In the genomic region with DNA sequence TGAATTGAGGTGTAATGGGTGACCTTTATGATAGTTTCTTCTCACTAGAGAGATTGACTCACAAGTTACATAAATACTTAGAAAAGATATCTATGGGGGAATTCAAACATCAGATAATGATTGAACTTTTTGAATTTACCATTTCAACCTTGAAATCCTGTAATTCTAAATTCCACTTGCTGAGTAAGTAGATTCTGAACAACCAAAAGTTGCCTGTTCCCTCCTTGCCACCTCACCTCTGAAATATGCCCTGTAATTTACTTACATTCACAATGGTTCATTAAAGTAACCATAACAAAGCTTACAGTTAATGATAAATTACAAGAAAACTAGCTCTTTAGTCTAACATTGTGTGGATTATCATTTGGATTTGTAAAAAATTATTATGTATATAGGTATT, we compare ENCODE assay signal across 30 cellular contexts.
"Had no signal": no experiment of that assay in that cellular context is flagged by ENCODE, and none has a peak within 500 bp of the region (broad histone marks: within the 10 kb centered on the region; RNA-seq: fewer than 3 reads in every experiment).

No MANE protein-coding gene starts in this region.

- ATAC-seq: activated CD8-positive, alpha-beta T cell treated with anti-CD3 and anti-CD28 coated beads for 36 hours; activated naive CD4-positive, alpha-beta T cell treated with anti-CD3 and anti-CD28 coated beads, Interleukin-2, amount 50 U/mL, for 72 hours; activated T-cell treated with anti-CD3 and anti-CD28 coated beads, Interleukin-2, amount 50 U/mL, for 4 hours; activated T-helper 17 cell treated with anti-CD3 and anti-CD28 coated beads, Interleukin-2, amount 50 U/mL, for 72 hours; foreskin keratinocyte; heart left ventricle; naive thymus-derived CD4-positive, alpha-beta T cell; sciatic nerve; stimulated activated memory B cell treated with anti-CD40 and anti-IgM and Interleukin-4, amounts not matched to agents 10 μg/mL and 1 μg/mL and 100 μg/mL, for 72 hours; stimulated activated naive CD8-positive, alpha-beta T cell treated with anti-CD3 and anti-CD28 coated beads, Interleukin-15, amount 100 ng/mL, for 72 hours; T-helper 17 cell; WTC11 had no signal

- H3K27me3 ChIP-seq: dorsolateral prefrontal cortex, ovary, upper lobe of left lung, vagina had no signal

- H3K27ac ChIP-seq: coronary artery, dorsolateral prefrontal cortex, foreskin keratinocyte, heart left ventricle, left ventricle myocardium inferior, ovary, skin epidermis, upper lobe of left lung, vagina had no signal

- DNase-seq: activated CD4-positive, alpha-beta T cell treated with anti-CD3 and anti-CD28 coated beads for 1 hour; activated CD4-positive, alpha-beta T cell treated with anti-CD3 and anti-CD28 coated beads, Interleukin-2, amount 10 ng/mL, durations not matched to agents 7 days and 5 days; activated CD8-positive, alpha-beta T cell treated with anti-CD3 and anti-CD28 coated beads for 36 hours; activated T-cell treated with anti-CD3 and anti-CD28 coated beads, Interleukin-2, amount 50 U/mL, for 4 hours; dorsolateral prefrontal cortex; effector memory CD4-positive, alpha-beta T cell; heart left ventricle; hypothalamus; immature natural killer cell; left ventricle myocardium inferior; midbrain; naive thymus-derived CD4-positive, alpha-beta T cell; ovary; retina; stimulated activated CD4-positive, alpha-beta T cell treated with anti-CD3 and anti-CD28 coated beads, Interleukin-12 subunit alpha, Interleukin-12 subunit beta, amount 100 ng/mL, for 4 hours; stimulated activated CD4-positive, alpha-beta T cell treated with anti-CD3 and anti-CD28 coated beads, Interleukin-4, amount 100 ng/mL, for 1 hour; stimulated activated naive CD8-positive, alpha-beta T cell treated with anti-CD3 and anti-CD28 coated beads, Interleukin-15, amount 100 ng/mL, for 72 hours; substantia nigra; T-helper 17 cell; T1000; upper lobe of left lung had no signal

- H3K36me3 ChIP-seq: heart left ventricle, left ventricle myocardium inferior, ovary, upper lobe of left lung, vagina had no signal

- H3K4me3 ChIP-seq: coronary artery, dorsolateral prefrontal cortex, heart left ventricle, left ventricle myocardium inferior, ovary, skin epidermis, upper lobe of left lung, vagina had no signal

- H3K4me1 ChIP-seq: left ventricle myocardium inferior, vagina had no signal
